ENCODE assay signal across 1 cellular context in genomic region chr1:154178006-154178405, GRCh38.
TF ChIP-seq lines count a peak whose summit lies in the region.

No MANE protein-coding gene starts in this region.

TF ChIP-seq in GM23338, 12 proteins besides CTCF, POLR2A, EP300 and RAD21 (continued from another document):
- TF ChIP-seq NANOG (IDR thresholded peaks at IDR 0.05; ENCODE audit: borderline replicate concordance) (no peak), ZNF114 (CRISPR knock-in tag; IDR thresholded peaks at IDR 0.05) (no peak), JUNB (IDR thresholded peaks at IDR 0.05; ENCODE audit: unreplicated experiment) (no peak), EZH2 (IDR thresholded peaks at IDR 0.05; ENCODE audit: low read depth, unreplicated experiment) (no peak), CREB1 (CRISPR knock-in tag; IDR thresholded peaks at IDR 0.05; ENCODE audit: low read depth) (no peak), REST (IDR thresholded peaks at IDR 0.05; ENCODE audit: unreplicated experiment) (no peak), POLR2AphosphoS5 (IDR thresholded peaks at IDR 0.05; ENCODE audit: low read depth) (no peak)
